Comparison of ENCODE assay signal across 13 cellular contexts in the genomic region with DNA sequence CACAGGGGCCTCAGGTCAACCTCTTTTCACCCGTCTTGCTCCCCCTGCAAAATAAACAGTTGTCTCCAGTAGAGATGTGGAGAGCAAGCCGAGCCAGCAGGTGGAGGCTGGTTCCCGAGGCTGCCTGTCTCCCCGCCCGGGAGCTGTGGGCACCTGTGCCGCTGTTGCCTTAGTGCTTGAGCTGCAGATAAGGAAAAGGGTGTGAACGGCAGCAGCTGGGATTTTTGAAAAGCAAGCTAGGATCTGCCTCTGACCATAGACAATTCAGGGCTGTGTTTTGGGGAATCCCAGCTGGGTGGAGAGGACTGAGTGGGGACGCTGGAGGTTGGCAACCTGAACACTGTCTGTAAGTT. TPM values are rescaled to one million over a fixed set of nuclear protein-coding genes. Genes with fewer than 3 reads are reported as not detected.
DNase-seq lines count a peak whose midpoint lies in the region; FAIRE-seq and TF ChIP-seq lines count a peak whose summit lies in the region.
"Had no signal": no experiment of that assay in that cellular context is flagged by ENCODE, and none has a peak within 500 bp of the region (broad histone marks: within the 10 kb centered on the region; RNA-seq: fewer than 3 reads in every experiment).

No MANE protein-coding gene starts in this region.

- H3K36me3 ChIP-seq in stomach (no peaks in the 10 kb centered on the region), SJCRH30 (no peaks in the 10 kb centered on the region)
- H3K36me3 ChIP-seq: thoracic aorta had no signal

- TF ChIP-seq POLR2A in stomach (IDR thresholded peaks at IDR 0.05): no peak

- H3K27me3 ChIP-seq in stomach: no peaks in the 10 kb centered on the region
- H3K27me3 ChIP-seq in SJCRH30: peaks cover 12% of the 10 kb centered on the region

- peak overlapping the region in 3 of 5 donors; percentile 23 to 43 (median 42) for H3K27ac ChIP-seq in stomach
- no peak overlapping the region for H3K27ac ChIP-seq in SJCRH30
- H3K27ac ChIP-seq: epithelial cell of prostate, thoracic aorta had no signal

- H3K4me1 ChIP-seq in stomach: peaks cover 22 to 59% (median 42%) of the 10 kb centered on the region in 4 donors
- no peaks in the 10 kb centered on the region for H3K4me1 ChIP-seq in SJCRH30

- H3K4me3 ChIP-seq in stomach (no peak overlapping the region), SJCRH30 (no peak overlapping the region)
- H3K4me3 ChIP-seq: thoracic aorta had no signal

- intact Hi-C loops in head of caudate nucleus (cut with DNase I): no loop called here
- intact Hi-C loops in stomach (cut with DNase I; ENCODE audit: low total_unique reads): no loop called here

- DNase-seq in DMS 273 (lab: John Stamatoyannopoulos, UW; ENCODE audit: unreplicated experiment) (peak; percentile 70), DMS 273 treated with DMSO at 0.1 percent for 48 hours (lab: John Stamatoyannopoulos, UW) (no peak), NCI-H345 (lab: John Stamatoyannopoulos, UW) (peak; percentile 74), head of caudate nucleus (peak in 27 of 42 donors; percentile 41 to 86 (median 61)), stomach (peak; percentile 81), D721Med (ENCODE audit: insufficient read length, low spot score) (no peak), SJCRH30 (no peak), midbrain (lab: John Stamatoyannopoulos, UW) (no peak)
- DNase-seq: activated CD4-positive, alpha-beta T cell treated with anti-CD3 and anti-CD28 coated beads, Interleukin-2, amount 50 U/mL, for 48 hours; CD8-positive, alpha-beta T cell; T-helper 2 cell had no signal

- 32 to 56% (median 39%) methylated on average over 7 to 8 of the region's 8 CpGs for WGBS in stomach, 5 donors

- TF ChIP-seq CTCF in stomach (IDR thresholded peaks at IDR 0.05): peak in 3 of 7 experiments; percentile 14 to 55 (median 22)
- TF ChIP-seq CTCF in D721Med (IDR thresholded peaks at IDR 0.05; ENCODE audit: insufficient read depth, missing control alignments): no peak

- FAIRE-seq in D721Med (lab: Jason Lieb, UNC): no peak

- H3K9me3 ChIP-seq in stomach: no peaks in the 10 kb centered on the region
- H3K9me3 ChIP-seq in SJCRH30 (replicated peaks): no peaks in the 10 kb centered on the region
- H3K9me3 ChIP-seq: thoracic aorta had no signal

- TF ChIP-seq EP300 in stomach (IDR thresholded peaks at IDR 0.05): no peak

RNA-seq across cellular contexts. Expression of a gene that starts 9.4 kb away (rescaled TPM):
- 100 to 1,000 TPM in 2 of 5 donors, 10 to 100 TPM in 2, 1 to 10 TPM in 1; 1.2 to 700 (median 33.5) TPM for total RNA-seq in stomach
- 10 to 100 TPM in 1 of 3 donors, 1 to 10 TPM in 2; 2.9 to 13.8 (median 8.8) TPM for polyA plus RNA-seq in stomach
- total RNA-seq in SJCRH30 (2014; rRNA removed; shearing (Covaris generic)): not detected in 2 replicates

RNA-seq across cellular contexts. Expression of a gene that starts 59.3 kb away (rescaled TPM):
- 100 to 1,000 TPM in 2 of 5 donors, 10 to 100 TPM in 2, 1 to 10 TPM in 1; 9.3 to 153 (median 30.0) TPM for total RNA-seq in stomach
- 10 to 100 TPM; 34.2 to 63.3 (median 35.0) TPM for polyA plus RNA-seq in stomach
- 24.6 and 27.1 TPM in 2 replicates for total RNA-seq in SJCRH30 (2014; rRNA removed; shearing (Covaris generic))

Comparison
In these comparisons a context has a peak if more than half of its experiments do, and no peak if none do; other contexts are left out.
1. DNase-seq: peak in DMS 273 (single experiment), NCI-H345 (single experiment), head of caudate nucleus (27 of 42) and stomach (single experiment); none in DMS 273 treated with DMSO at 0.1 percent for 48 hours (single experiment), D721Med (single experiment), SJCRH30 (0 of 2) and midbrain (single experiment).